ENCODE assay signal across 19 cellular contexts in genomic region chr6:136539967-136540366, GRCh38.
"Had no signal": no experiment of that assay in that cellular context is flagged by ENCODE, and none has a peak within 500 bp of the region (broad histone marks: within the 10 kb centered on the region; RNA-seq: fewer than 3 reads in every experiment).

No MANE protein-coding gene starts in this region.

- H3K9me3 ChIP-seq: suprapubic skin, upper lobe of left lung had no signal

- H3K27ac ChIP-seq: brain microvascular endothelial cell, suprapubic skin, upper lobe of left lung had no signal

- H3K27ac Mint-ChIP-seq: activated naive CD4-positive, alpha-beta T cell treated with anti-CD3 and anti-CD28 coated beads, Interleukin-2, amount 50 U/mL, for 72 hours; endodermal cell had no signal

- H3K4me3 ChIP-seq: suprapubic skin, upper lobe of left lung had no signal

- H3K36me3 Mint-ChIP-seq: activated naive CD4-positive, alpha-beta T cell treated with anti-CD3 and anti-CD28 coated beads, Interleukin-2, amount 50 U/mL, for 72 hours had no signal

- H3K4me1 ChIP-seq: upper lobe of left lung had no signal

- DNase-seq: activated CD4-positive, alpha-beta T cell treated with anti-CD3 and anti-CD28 coated beads, Interleukin-2, amount 50 U/mL, for 4 hours; activated effector memory CD4-positive, alpha-beta T cell treated with Interleukin-2 at 50 U/mL for 16 hours; activated T-cell treated with anti-CD3 and anti-CD28 coated beads, Interleukin-2, amount 50 U/mL, for 1 hour; amniotic stem cell; brain microvascular endothelial cell; cerebellar nuclear complex; endodermal cell; erythroblast; hippocampal formation; left cardiac atrium; naive thymus-derived CD4-positive, alpha-beta T cell; posterior cingulate gyrus; stimulated activated CD4-positive, alpha-beta T cell treated with anti-CD3 and anti-CD28 coated beads, Interleukin-2, amount 100 ng/mL, for 24 hours; stimulated activated naive CD4-positive, alpha-beta T cell treated with Interleukin-2 at 50 U/mL for 16 hours; upper lobe of left lung had no signal

- H3K27me3 ChIP-seq: brain microvascular endothelial cell, suprapubic skin, upper lobe of left lung had no signal

- H3K36me3 ChIP-seq: brain microvascular endothelial cell, suprapubic skin, upper lobe of left lung had no signal

- ATAC-seq: activated CD4-positive, CD25-positive, alpha-beta regulatory T cell treated with anti-CD3 and anti-CD28 coated beads, Interleukin-2, amount 50 U/mL, for 24 hours; activated naive CD4-positive, alpha-beta T cell treated with anti-CD3 and anti-CD28 coated beads, Interleukin-2, amount 50 U/mL, for 72 hours; left cardiac atrium; naive thymus-derived CD4-positive, alpha-beta T cell; sciatic nerve had no signal

- H3K9me3 Mint-ChIP-seq: activated naive CD4-positive, alpha-beta T cell treated with anti-CD3 and anti-CD28 coated beads, Interleukin-2, amount 50 U/mL, for 72 hours; endodermal cell had no signal

- H3K4me3 Mint-ChIP-seq: endodermal cell; naive thymus-derived CD4-positive, alpha-beta T cell had no signal
